8 cellular contexts compared by ENCODE assay signal in genomic region chr11:65894034-65894591, GRCh38. TPM values are rescaled to one million over a fixed set of nuclear protein-coding genes. Genes with fewer than 3 reads are reported as not detected.
DNase-seq lines count a peak whose midpoint lies in the region; ATAC-seq and TF ChIP-seq lines count a peak whose summit lies in the region.

No MANE protein-coding gene starts in this region.

- TF ChIP-seq CTCF in right lobe of liver (IDR thresholded peaks at IDR 0.05) (no peak), vagina (IDR thresholded peaks at IDR 0.05) (no peak)

- no peaks in the 10 kb centered on the region for H3K9me3 Mint-ChIP-seq in activated naive CD4-positive, alpha-beta T cell treated with anti-CD3 and anti-CD28 coated beads, Interleukin-2, amount 10 ng/mL, durations not matched to agents 7 days and 5 days

- H3K4me3 ChIP-seq in right lobe of liver (peak overlapping the region in 1 of 3 donors; percentile 19), vagina (peak overlapping the region in 1 of 2 donors; percentile 11)

- H3K4me1 ChIP-seq in right lobe of liver (peaks cover 0 to 21% (median 3%) of the 10 kb centered on the region in 4 donors), vagina (peaks cover 52% of the 10 kb centered on the region)

- ATAC-seq in right lobe of liver (peak; percentile 11 to 25 (median 15)), HG02798 (IDR thresholded peaks at IDR 0.05; ENCODE audit: poor library complexity, unreplicated experiment) (no peak), GM18870 (IDR thresholded peaks at IDR 0.05; ENCODE audit: unreplicated experiment) (no peak)

- H3K4me1 Mint-ChIP-seq in activated naive CD4-positive, alpha-beta T cell treated with anti-CD3 and anti-CD28 coated beads, Interleukin-2, amount 10 ng/mL, durations not matched to agents 7 days and 5 days = peaks cover 64% of the 10 kb centered on the region

- peaks cover 5% of the 10 kb centered on the region for H3K27me3 Mint-ChIP-seq in activated naive CD4-positive, alpha-beta T cell treated with anti-CD3 and anti-CD28 coated beads, Interleukin-2, amount 10 ng/mL, durations not matched to agents 7 days and 5 days

- no peak for TF ChIP-seq POLR2A in right lobe of liver (IDR thresholded peaks at IDR 0.05)
- TF ChIP-seq POLR2A in vagina (IDR thresholded peaks at IDR 0.05) = no peak

- CTCF ChIA-PET in activated naive CD4-positive, alpha-beta T cell treated with anti-CD3 and anti-CD28 coated beads, Interleukin-2, amount 10 ng/mL, durations not matched to agents 7 days and 5 days (lab: Charles Lee) = interaction anchor here (1.3 to 10.5 kb wide), 2 partner anchors 6 to 11 kb away, joined by 3 to 142 read pairs; partner anchors contain the start of genes CCDC85B and FIBP

- H3K9me3 ChIP-seq in right lobe of liver (no peaks in the 10 kb centered on the region), vagina (no peaks in the 10 kb centered on the region)

- H3K27me3 ChIP-seq in right lobe of liver = no peaks in the 10 kb centered on the region
- H3K27me3 ChIP-seq in vagina = no peaks in the 10 kb centered on the region

- H3K36me3 Mint-ChIP-seq in activated naive CD4-positive, alpha-beta T cell treated with anti-CD3 and anti-CD28 coated beads, Interleukin-2, amount 10 ng/mL, durations not matched to agents 7 days and 5 days = peaks cover 6% of the 10 kb centered on the region

- H3K36me3 ChIP-seq in right lobe of liver (no peaks in the 10 kb centered on the region), vagina (no peaks in the 10 kb centered on the region)

- intact Hi-C loops in right lobe of liver (cut with DNase I) (no loop called here), vagina (cut with DNase I) (no loop called here)

- peak; percentile 28 for DNase-seq in stimulated activated CD4-positive, alpha-beta T cell treated with anti-CD3 and anti-CD28 coated beads, Interleukin-4, amount 100 ng/mL, for 24 hours
- no peak for DNase-seq in stimulated activated CD4-positive, alpha-beta T cell treated with anti-CD3 and anti-CD28 coated beads, Interleukin-2, amount 100 ng/mL, for 24 hours
- peak; percentile 68 for DNase-seq in activated naive CD4-positive, alpha-beta T cell treated with anti-CD3 and anti-CD28 coated beads, Interleukin-2, amount 10 ng/mL, durations not matched to agents 7 days and 5 days
- DNase-seq in right lobe of liver (peak in 2 of 3 donors; percentile 69 to 76), vagina (ENCODE audit: extremely low spot score in 2 of 2) (no peak)
- DNase-seq in effector CD8-positive, alpha-beta T cell (lab: John Stamatoyannopoulos, UW) = no peak

- H3K4me3 Mint-ChIP-seq in activated naive CD4-positive, alpha-beta T cell treated with anti-CD3 and anti-CD28 coated beads, Interleukin-2, amount 10 ng/mL, durations not matched to agents 7 days and 5 days = peak overlapping the region; percentile 96

- peak overlapping the region; percentile 87 for H3K27ac Mint-ChIP-seq in activated naive CD4-positive, alpha-beta T cell treated with anti-CD3 and anti-CD28 coated beads, Interleukin-2, amount 10 ng/mL, durations not matched to agents 7 days and 5 days

- H3K27ac ChIP-seq in right lobe of liver (peak overlapping the region; percentile 51 to 84 (median 72)), vagina (peak overlapping the region; percentile 97)

- WGBS in right lobe of liver (ENCODE audit: insufficient coverage, low coverage, low lambda C conversion rate, missing lambda C conversion rate) = 71% methylated on average over 3 of the region's 16 CpGs

RNA-seq across cellular contexts. Expression of gene CCDC85B, which starts 3.6 kb away (rescaled TPM):
- total RNA-seq in right lobe of liver = 10 to 100 TPM in 2 of 6 experiments, 1 to 10 TPM in 4; 4.9 to 19.2 (median 6.6) TPM
- 76.4 TPM for total RNA-seq in vagina

RNA-seq across cellular contexts. Expression of gene FIBP, which starts 5.8 kb away (rescaled TPM):
- 10 to 100 TPM; 19.4 to 66.1 (median 23.3) TPM for total RNA-seq in right lobe of liver
- 78.6 TPM for total RNA-seq in vagina

RNA-seq across cellular contexts. Expression of gene FOSL1, which starts 6.1 kb away (rescaled TPM):
- total RNA-seq in right lobe of liver (1 to 10 TPM in 1 of 6 experiments, under 1 TPM in 3, not detected in 2; 0.35 to 1.2 (median 0.89) TPM), vagina (20.9 TPM)

RNA-seq across cellular contexts. Expression of gene CTSW, which starts 14.5 kb away (rescaled TPM):
- total RNA-seq in right lobe of liver (1 to 10 TPM in 3 of 6 experiments, under 1 TPM in 3; 0.49 to 1.3 (median 1.0) TPM), vagina (0.74 TPM)

RNA-seq across cellular contexts. Expression of gene EFEMP2, which starts 21.5 kb away (rescaled TPM):
- total RNA-seq in right lobe of liver = 10 to 100 TPM in 1 of 6 experiments, 1 to 10 TPM in 5; 5.1 to 13.9 (median 7.8) TPM
- total RNA-seq in vagina = 57.9 TPM

Comparison
In these comparisons a context has a peak if more than half of its experiments do, and no peak if none do; other contexts are left out.
1. DNase-seq: peak in stimulated activated CD4-positive, alpha-beta T cell treated with anti-CD3 and anti-CD28 coated beads, Interleukin-4, amount 100 ng/mL, for 24 hours (single experiment), activated naive CD4-positive, alpha-beta T cell treated with anti-CD3 and anti-CD28 coated beads, Interleukin-2, amount 10 ng/mL, durations not matched to agents 7 days and 5 days (single experiment) and right lobe of liver (2 of 3); none in stimulated activated CD4-positive, alpha-beta T cell treated with anti-CD3 and anti-CD28 coated beads, Interleukin-2, amount 100 ng/mL, for 24 hours (0 of 2), vagina (0 of 2) and effector CD8-positive, alpha-beta T cell (single experiment).
2. ATAC-seq: peak in right lobe of liver (4 of 4); none in HG02798 (single experiment) and GM18870 (single experiment).
3. RNA of gene FOSL1, which starts 6.1 kb away (total RNA-seq): 20.9 TPM in vagina (single experiment); 0.35 to 1.2 TPM in right lobe of liver; every median in the first group is over 10 times any median in the second.